33 cellular contexts compared by ENCODE assay signal in the genomic region with DNA sequence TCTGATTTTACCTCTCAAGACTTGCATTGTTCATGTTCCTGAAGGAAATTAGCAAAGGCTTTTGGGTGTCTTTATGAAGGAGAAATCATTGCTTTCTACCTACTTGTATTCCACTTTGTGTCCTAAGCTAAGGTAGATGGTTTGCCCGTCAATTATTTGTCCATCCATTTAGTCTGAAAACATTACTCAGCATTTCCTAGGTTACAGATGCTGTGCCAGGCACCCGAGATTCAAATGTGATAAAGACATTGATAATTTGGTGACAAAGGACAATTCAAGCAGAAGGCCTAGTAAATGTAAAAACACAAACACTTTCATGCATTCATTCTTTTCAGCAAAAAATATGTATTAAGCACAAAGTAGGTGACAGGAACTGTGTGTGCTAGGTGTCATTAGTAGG.
"Had no signal": no experiment of that assay in that cellular context is flagged by ENCODE, and none has a peak within 500 bp of the region (broad histone marks: within the 10 kb centered on the region; RNA-seq: fewer than 3 reads in every experiment).

No MANE protein-coding gene starts in this region.

- H3K4me3 Mint-ChIP-seq: activated CD4-positive, alpha-beta T cell treated with anti-CD3 and anti-CD28 coated beads, Interleukin-2, amount 10 ng/mL, durations not matched to agents 24 days and 14 days; activated CD8-positive, alpha-beta memory T cell treated with anti-CD3 and anti-CD28 coated beads, Interleukin-2, amount 10 ng/mL, durations not matched to agents 7 days and 5 days; activated CD8-positive, alpha-beta T cell treated with anti-CD3 and anti-CD28 coated beads, Interleukin-2, amount 10 ng/mL, durations not matched to agents 7 days and 5 days; activated naive CD8-positive, alpha-beta T cell; activated T-cell treated with anti-CD3 and anti-CD28 coated beads, Interleukin-2, amount 50 U/mL, for 72 hours; brain; nephron progenitor cell; stimulated activated effector memory CD8-positive, alpha-beta T cell treated with anti-CD3 and anti-CD28 coated beads, Interleukin-12 subunit alpha, Interleukin-12 subunit beta, amount 100 ng/mL, for 72 hours; stimulated activated naive CD8-positive, alpha-beta T cell treated with anti-CD3 and anti-CD28 coated beads, Interleukin-15, Interleukin-2, amounts not matched to agents 100 ng/mL and 50 ng/mL, for 24 hours; T-cell; type B pancreatic cell had no signal

- H3K9me3 Mint-ChIP-seq: activated CD4-positive, alpha-beta T cell treated with anti-CD3 and anti-CD28 coated beads, Interleukin-2, amount 10 ng/mL, durations not matched to agents 24 days and 14 days; activated T-cell treated with anti-CD3 and anti-CD28 coated beads, Interleukin-2, amount 50 U/mL, for 72 hours; brain; nephron progenitor cell; stimulated activated effector memory CD8-positive, alpha-beta T cell treated with anti-CD3 and anti-CD28 coated beads, Interleukin-12 subunit alpha, Interleukin-12 subunit beta, amount 100 ng/mL, for 72 hours; stimulated activated naive CD8-positive, alpha-beta T cell treated with anti-CD3 and anti-CD28 coated beads, Interleukin-15, Interleukin-2, amounts not matched to agents 100 ng/mL and 50 ng/mL, for 24 hours; T-cell; type B pancreatic cell had no signal

- H3K36me3 Mint-ChIP-seq: brain; stimulated activated effector memory CD8-positive, alpha-beta T cell treated with anti-CD3 and anti-CD28 coated beads, Interleukin-12 subunit alpha, Interleukin-12 subunit beta, amount 100 ng/mL, for 72 hours had no signal

- H3K27ac ChIP-seq: adrenal gland, cardiac muscle cell, coronary artery, dorsolateral prefrontal cortex, gastrocnemius medialis, neutrophil, ovary, skin epidermis, uterus, VCaP had no signal

- H3K36me3 ChIP-seq: adrenal gland, cardiac muscle cell, gastrocnemius medialis, neutrophil, ovary, uterus had no signal

- H3K27me3 Mint-ChIP-seq: activated CD4-positive, alpha-beta T cell treated with anti-CD3 and anti-CD28 coated beads, Interleukin-2, amount 10 ng/mL, durations not matched to agents 24 days and 14 days; activated CD8-positive, alpha-beta memory T cell treated with anti-CD3 and anti-CD28 coated beads, Interleukin-2, amount 10 ng/mL, durations not matched to agents 7 days and 5 days; activated naive CD8-positive, alpha-beta T cell; progenitor cell of endocrine pancreas; stimulated activated naive CD8-positive, alpha-beta T cell treated with anti-CD3 and anti-CD28 coated beads, Interleukin-15, Interleukin-2, amounts not matched to agents 100 ng/mL and 50 ng/mL, for 24 hours; T-cell; type B pancreatic cell had no signal

- H3K4me3 ChIP-seq: adrenal gland, cardiac muscle cell, coronary artery, dorsolateral prefrontal cortex, gastrocnemius medialis, ovary, skin epidermis, uterus had no signal

- H3K27me3 ChIP-seq: adrenal gland, cardiac muscle cell, dorsolateral prefrontal cortex, gastrocnemius medialis, neutrophil, ovary, uterus had no signal

- H3K4me1 ChIP-seq: gastrocnemius medialis, uterus had no signal

- DNase-seq: activated CD4-positive, alpha-beta T cell treated with anti-CD3 and anti-CD28 coated beads, Interleukin-2, amount 10 ng/mL, durations not matched to agents 24 days and 14 days; activated CD8-positive, alpha-beta memory T cell treated with anti-CD3 and anti-CD28 coated beads, Interleukin-2, amount 10 ng/mL, durations not matched to agents 7 days and 5 days; activated CD8-positive, alpha-beta T cell treated with anti-CD3 and anti-CD28 coated beads, Interleukin-2, amount 10 ng/mL, durations not matched to agents 7 days and 5 days; activated effector memory CD4-positive, alpha-beta T cell treated with Interleukin-2 at 50 U/mL for 16 hours; activated naive CD4-positive, alpha-beta T cell treated with Interleukin-2 at 50 U/mL for 16 hours; activated T-cell treated with anti-CD3 and anti-CD28 coated beads, Interleukin-2, amount 50 U/mL, for 72 hours; aorta; cerebellar nuclear complex; dorsolateral prefrontal cortex; effector memory CD4-positive, alpha-beta T cell; gastrocnemius medialis; glutamatergic neuron; mammary epithelial cell; nephron progenitor cell; ovary; stimulated activated CD4-positive, alpha-beta T cell treated with anti-CD3 and anti-CD28 coated beads, Interleukin-4, amount 100 ng/mL, for 24 hours; T-cell; T-helper 9 cell; uterus had no signal

- FAIRE-seq: TTC549 had no signal

- H3K27ac Mint-ChIP-seq: activated CD4-positive, alpha-beta T cell treated with anti-CD3 and anti-CD28 coated beads, Interleukin-2, amount 10 ng/mL, durations not matched to agents 24 days and 14 days; activated CD8-positive, alpha-beta memory T cell treated with anti-CD3 and anti-CD28 coated beads, Interleukin-2, amount 10 ng/mL, durations not matched to agents 7 days and 5 days; activated CD8-positive, alpha-beta T cell treated with anti-CD3 and anti-CD28 coated beads, Interleukin-2, amount 10 ng/mL, durations not matched to agents 7 days and 5 days; activated naive CD8-positive, alpha-beta T cell; activated T-cell treated with anti-CD3 and anti-CD28 coated beads, Interleukin-2, amount 50 U/mL, for 72 hours; nephron progenitor cell; progenitor cell of endocrine pancreas; stimulated activated effector memory CD8-positive, alpha-beta T cell treated with anti-CD3 and anti-CD28 coated beads, Interleukin-12 subunit alpha, Interleukin-12 subunit beta, amount 100 ng/mL, for 72 hours; stimulated activated naive CD8-positive, alpha-beta T cell treated with anti-CD3 and anti-CD28 coated beads, Interleukin-15, Interleukin-2, amounts not matched to agents 100 ng/mL and 50 ng/mL, for 24 hours; T-cell; type B pancreatic cell had no signal

- ATAC-seq: activated CD8-positive, alpha-beta memory T cell treated with anti-CD3 and anti-CD28 coated beads, Interleukin-2, amount 10 ng/mL, durations not matched to agents 7 days and 5 days; activated CD8-positive, alpha-beta T cell treated with anti-CD3 and anti-CD28 coated beads, Interleukin-2, amount 10 ng/mL, durations not matched to agents 7 days and 5 days; activated T-cell treated with anti-CD3 and anti-CD28 coated beads, Interleukin-2, amount 50 U/mL, for 72 hours; gastrocnemius medialis; sciatic nerve; stimulated activated effector memory CD8-positive, alpha-beta T cell treated with anti-CD3 and anti-CD28 coated beads, Interleukin-12 subunit alpha, Interleukin-12 subunit beta, amount 100 ng/mL, for 72 hours; T-cell had no signal

- H3K9me3 ChIP-seq: adrenal gland, gastrocnemius medialis, neutrophil, ovary, uterus had no signal
